In genomic region chr17:60139438-60140285, GRCh38 we compare ENCODE assay signal across 8 cellular contexts. TPM values are rescaled to one million over a fixed set of nuclear protein-coding genes. Genes with fewer than 3 reads are reported as not detected.
A peak's percentile ranks its signal among the peaks of the same experiment; 100 is the strongest.
DNase-seq lines count a peak whose midpoint lies in the region; ATAC-seq and TF ChIP-seq lines count a peak whose summit lies in the region.

No MANE protein-coding gene starts in this region.

- intact Hi-C loops in activated CD4-positive, alpha-beta T cell treated with anti-CD3 and anti-CD28 coated beads for 36 hours (cut with DNase I, micrococcal nuclease): loop anchor here (5.0 kb wide), 3 partner anchors 93 to 917 kb away; partner anchors contain the start of genes CHCT1 (in 1 of the 2) and GDPD1 (in 1 of the 2)
- intact Hi-C loops in lower leg skin (cut with DNase I; ENCODE audit: low total_unique reads): no loop called here

- DNase-seq in HFF-Myc (ENCODE audit: extremely low read depth, low read depth) (no peak), dedifferentiated amniotic fluid mesenchymal stem cell (ENCODE audit: extremely low spot score) (peak; percentile 57), lower leg skin (ENCODE audit: low spot score in 2 of 2) (peak; percentile 39 to 90), NCI-H82 (lab: John Stamatoyannopoulos, UW) (no peak), HT-29 (ENCODE audit: low spot score) (no peak)
- DNase-seq in activated CD4-positive, alpha-beta T cell treated with anti-CD3 and anti-CD28 coated beads for 36 hours: peak; percentile 83
- DNase-seq in stimulated activated CD8-positive, alpha-beta memory T cell treated with anti-CD3 and anti-CD28 coated beads, Interleukin-12 subunit alpha, Interleukin-12 subunit beta, amount 100 ng/mL, for 1 hour (ENCODE audit: low read depth): peak; percentile 39

- no peaks in the 10 kb centered on the region for H3K9me3 Mint-ChIP-seq in activated CD4-positive, alpha-beta T cell treated with anti-CD3 and anti-CD28 coated beads for 36 hours (ENCODE audit: low read depth)

- POLR2A ChIA-PET in activated CD4-positive, alpha-beta T cell treated with anti-CD3 and anti-CD28 coated beads for 36 hours (lab: Charles Lee): no interaction called here

- no peak for TF ChIP-seq POLR2A in lower leg skin (IDR thresholded peaks at IDR 0.05)

- H3K4me3 Mint-ChIP-seq in activated CD4-positive, alpha-beta T cell treated with anti-CD3 and anti-CD28 coated beads for 36 hours: no peak overlapping the region

- ATAC-seq in activated CD4-positive, alpha-beta T cell treated with anti-CD3 and anti-CD28 coated beads for 36 hours: peak; percentile 25
- ATAC-seq in HG02973 (IDR thresholded peaks at IDR 0.05; ENCODE audit: unreplicated experiment): no peak

- CTCF ChIA-PET in activated CD4-positive, alpha-beta T cell treated with anti-CD3 and anti-CD28 coated beads for 36 hours (lab: Charles Lee): interaction anchor here (0.7 to 3.5 kb wide), 4 partner anchors 10 to 282 kb away, joined by 3 to 12 read pairs (median 4); partner anchors contain the start of genes CA4 and CHCT1

- no peak overlapping the region for H3K27ac Mint-ChIP-seq in activated CD4-positive, alpha-beta T cell treated with anti-CD3 and anti-CD28 coated beads for 36 hours

- H3K4me1 Mint-ChIP-seq in activated CD4-positive, alpha-beta T cell treated with anti-CD3 and anti-CD28 coated beads for 36 hours: peaks cover 25% of the 10 kb centered on the region

- peaks cover 2% of the 10 kb centered on the region for H3K36me3 Mint-ChIP-seq in activated CD4-positive, alpha-beta T cell treated with anti-CD3 and anti-CD28 coated beads for 36 hours (ENCODE audit: low read depth)

- TF ChIP-seq CTCF in HFF-Myc (IDR thresholded peaks at IDR 0.05; ENCODE audit: low read depth, low read length, missing control alignments): peak; percentile 74
- TF ChIP-seq CTCF in lower leg skin (IDR thresholded peaks at IDR 0.05): peak in 1 of 3 donors; percentile 24

- 7 to 8% methylated on average over 43 to 46 of the region's 66 CpGs for WGBS in lower leg skin, 2 donors

- peaks cover 55% of the 10 kb centered on the region for H3K27me3 Mint-ChIP-seq in activated CD4-positive, alpha-beta T cell treated with anti-CD3 and anti-CD28 coated beads for 36 hours

- no peak overlapping the region for H3K4me3 ChIP-seq in HFF-Myc (replicated peaks; ENCODE audit: low read depth, low read length)
- H3K4me3 ChIP-seq in lower leg skin (ENCODE audit: low read depth, poor library complexity, severe bottlenecking): no peak overlapping the region

RNA-seq across cellular contexts. Expression of gene CA4, which starts 10.1 kb away (rescaled TPM):
- total RNA-seq in activated CD4-positive, alpha-beta T cell treated with anti-CD3 and anti-CD28 coated beads for 36 hours: not detected
- 1 to 10 TPM; 1.5 to 3.5 (median 2.0) TPM for total RNA-seq in lower leg skin
- 0.10 TPM in 1 of 2 replicates, not detected in the other for total RNA-seq in HT-29 (2014; rRNA removed; shearing (Covaris generic))

Comparison
In these comparisons a context has a peak if more than half of its experiments do, and no peak if none do; other contexts are left out.
1. DNase-seq: peak in activated CD4-positive, alpha-beta T cell treated with anti-CD3 and anti-CD28 coated beads for 36 hours (single experiment), dedifferentiated amniotic fluid mesenchymal stem cell (single experiment), lower leg skin (2 of 2) and stimulated activated CD8-positive, alpha-beta memory T cell treated with anti-CD3 and anti-CD28 coated beads, Interleukin-12 subunit alpha, Interleukin-12 subunit beta, amount 100 ng/mL, for 1 hour (single experiment); none in HFF-Myc (single experiment), NCI-H82 (single experiment) and HT-29 (single experiment).